8 cellular contexts compared by ENCODE assay signal in the genomic region with DNA sequence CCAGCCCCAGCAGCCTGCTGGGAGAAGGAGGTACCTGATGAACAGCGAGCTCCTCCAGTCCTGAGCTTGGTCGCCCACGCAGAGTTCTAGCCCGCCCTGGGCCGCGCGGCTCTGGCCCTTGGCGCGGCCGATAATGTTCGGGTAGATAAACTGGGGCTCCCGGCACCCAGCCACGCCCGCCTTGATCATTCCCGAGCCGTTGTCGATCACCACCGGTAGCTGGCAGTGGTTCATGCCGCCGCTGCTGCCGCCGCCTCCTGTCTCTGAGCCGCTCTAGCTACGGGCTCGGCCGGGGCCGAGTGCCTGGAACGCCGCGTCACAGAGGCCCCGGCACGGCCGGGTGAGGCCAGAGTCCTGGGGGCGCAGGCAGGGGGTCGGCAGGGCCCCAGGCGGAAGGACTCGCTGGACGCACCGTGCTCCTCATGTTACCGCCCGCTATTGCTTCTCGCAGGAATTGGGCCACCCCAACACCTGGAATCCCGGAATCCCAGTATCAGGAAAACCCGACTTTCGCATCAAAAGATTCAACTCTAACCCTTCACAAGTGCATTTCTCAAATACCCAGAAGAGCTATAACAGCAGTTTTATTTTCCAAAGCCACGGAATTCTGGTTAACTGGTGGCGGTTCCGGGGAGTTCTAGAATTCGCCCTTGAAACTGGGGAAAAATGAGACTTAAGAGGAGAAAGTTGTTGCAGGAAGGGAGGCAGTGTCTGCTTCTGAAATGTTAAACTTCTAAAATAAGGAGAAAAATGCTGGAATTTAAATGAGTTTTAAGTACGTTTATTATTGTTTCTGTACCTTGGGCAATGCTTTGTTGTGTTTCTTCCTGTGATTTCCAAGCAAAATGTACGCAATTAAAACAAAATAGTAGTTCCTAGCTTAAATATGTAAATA. TPM values are rescaled to one million over a fixed set of nuclear protein-coding genes. Genes with fewer than 3 reads are reported as not detected.
DNase-seq lines count a peak whose midpoint lies in the region; ATAC-seq and TF ChIP-seq lines count a peak whose summit lies in the region.

Gene ACTRT3 (minus strand): TSS at position 275 of the 895 bp plus-strand sequence. CDS start 41 bp downstream, at position 234.

- no peaks in the 10 kb centered on the region for H3K27me3 Mint-ChIP-seq in activated B cell treated with CpG ODN at 0.5 μM for 24 hours

- peak within 1 kb of the TSS; percentile 36 for H3K4me3 ChIP-seq in HAP-1

- H3K9me3 Mint-ChIP-seq in activated B cell treated with CpG ODN at 0.5 μM for 24 hours: peaks cover 6% of the 10 kb centered on the region

- intact Hi-C loops in activated B cell treated with CpG ODN at 0.5 μM for 24 hours (cut with micrococcal nuclease): no loop called here

- H3K4me3 Mint-ChIP-seq in activated B cell treated with CpG ODN at 0.5 μM for 24 hours: peak within 1 kb of the TSS; percentile 90

- TF ChIP-seq CTCF in activated B cell treated with CpG ODN at 0.5 μM for 24 hours (IDR thresholded peaks at IDR 0.05): no peak

- H3K36me3 ChIP-seq in HAP-1 (replicated peaks): peaks cover 2% of the 10 kb centered on the region; the same call in 1 of the 2 replicates

- H3K4me1 ChIP-seq in HAP-1: peaks cover 3% of the 10 kb centered on the region

- CTCF ChIA-PET in activated B cell treated with CpG ODN at 0.5 μM for 24 hours (lab: Charles Lee): interaction anchor here (0.9 kb wide), 1 partner anchor 44 kb away, joined by 3 read pairs; no protein-coding TSS in a partner anchor

- in situ Hi-C loops in HAP-1 (cut with MboI; ENCODE audit: low sequenced_read_pairs): no loop called here

- peaks cover 5% of the 10 kb centered on the region; the same call in 1 of the 2 replicates for H3K9me3 ChIP-seq in HAP-1

- ATAC-seq in activated B cell treated with CpG ODN at 0.5 μM for 24 hours (ENCODE audit: low read depth): peak; percentile 6

- H3K36me3 Mint-ChIP-seq in activated B cell treated with CpG ODN at 0.5 μM for 24 hours (ENCODE audit: low read depth): peaks cover 28% of the 10 kb centered on the region

- H3K4me1 Mint-ChIP-seq in activated B cell treated with CpG ODN at 0.5 μM for 24 hours: peaks cover 36% of the 10 kb centered on the region

- DNase-seq in ELR (ENCODE audit: low read depth) (peak; percentile 77), HAP-1 (ENCODE audit: low spot score in 2 of 2) (peak; percentile 63 to 80), NCI-H1436 (lab: John Stamatoyannopoulos, UW) (peak; percentile 48), activated B cell treated with CpG ODN at 0.5 μM for 24 hours (peak; percentile 60), islet precursor cell (peak; percentile 93), NCI-H1930 (lab: John Stamatoyannopoulos, UW) (no peak)
- DNase-seq in central memory CD4-positive, alpha-beta T cell: peak; percentile 51
- DNase-seq in stimulated activated CD4-positive, alpha-beta T cell treated with anti-CD3 and anti-CD28 coated beads, Interleukin-12 subunit alpha, Interleukin-12 subunit beta, amount 100 ng/mL, for 24 hours (ENCODE audit: low read depth in 2 of 2): peak; percentile 42 to 49

- peak within 1 kb of the TSS; percentile 84 for H3K27ac Mint-ChIP-seq in activated B cell treated with CpG ODN at 0.5 μM for 24 hours

- POLR2A ChIA-PET in activated B cell treated with CpG ODN at 0.5 μM for 24 hours (lab: Charles Lee): interaction anchor here (0.5 to 1.6 kb wide), 17 partner anchors 43 to 588 kb away, joined by 3 to 13 read pairs (median 4); partner anchors contain the start of genes GPR160, LRRC34, LRRIQ4 and PHC3

- no peaks in the 10 kb centered on the region for H3K27me3 ChIP-seq in HAP-1 (ENCODE audit: low read depth)

RNA-seq across cellular contexts. Expression of gene ACTRT3, which starts in this region (rescaled TPM):
- total RNA-seq in activated B cell treated with CpG ODN at 0.5 μM for 24 hours: 0.42 and 0.49 TPM in 2 replicates

Comparison
In these comparisons a context has a peak if more than half of its experiments do, and no peak if none do; other contexts are left out.
1. Peak in DNase-seq and ATAC-seq in activated B cell treated with CpG ODN at 0.5 μM for 24 hours; RNA of the gene not detected or under 1 TPM.
2. DNase-seq: peak in ELR (single experiment), HAP-1 (2 of 2), NCI-H1436 (single experiment), central memory CD4-positive, alpha-beta T cell (single experiment), islet precursor cell (single experiment) and stimulated activated CD4-positive, alpha-beta T cell treated with anti-CD3 and anti-CD28 coated beads, Interleukin-12 subunit alpha, Interleukin-12 subunit beta, amount 100 ng/mL, for 24 hours (2 of 2); none in NCI-H1930 (0 of 2).